Comparison of ENCODE assay signal across 13 cellular contexts in genomic region chrX:57282568-57282967, GRCh38. TPM values are rescaled to one million over a fixed set of nuclear protein-coding genes. Genes with fewer than 3 reads are reported as not detected.
DNase-seq lines count a peak whose midpoint lies in the region; ATAC-seq, FAIRE-seq and TF ChIP-seq lines count a peak whose summit lies in the region.
"Had no signal": no experiment of that assay in that cellular context is flagged by ENCODE, and none has a peak within 500 bp of the region (broad histone marks: within the 10 kb centered on the region; RNA-seq: fewer than 3 reads in every experiment).

No MANE protein-coding gene starts in this region.

- TF ChIP-seq EP300 in HepG2 (IDR thresholded peaks at IDR 0.05; ENCODE audit: low read depth in 2 of 2, low read length in 2 of 2) = no peak
- no peak for TF ChIP-seq EP300 in HepG2 (CRISPR knock-in tag; IDR thresholded peaks at IDR 0.05; ENCODE audit: borderline replicate concordance)

- ATAC-seq in HepG2 (peak; percentile 48), GM18520 (IDR thresholded peaks at IDR 0.05; ENCODE audit: unreplicated experiment) (no peak)

- no TSS peak for BruUV-seq in HepG2 (replicated peaks; lab: Mats Ljungman, UMichigan)

- no peaks in the 10 kb centered on the region for H3K9me3 ChIP-seq in HepG2 (ENCODE audit: low read length)
- H3K9me3 ChIP-seq in uterus = no peaks in the 10 kb centered on the region

- WGBS in HepG2 (ENCODE audit: low lambda C conversion rate) = 0% methylated on average over 4 of the region's 4 CpGs

- H3K36me3 ChIP-seq in HepG2 (replicated peaks in 1 of 2; ENCODE audit: control insufficient read depth in 1 of 2, insufficient read depth in 2 of 2, low read length in 2 of 2) (no peaks in the 10 kb centered on the region), uterus (no peaks in the 10 kb centered on the region)

- in situ Hi-C loops in HepG2 (cut with HindIII; ENCODE audit: extremely low pct_ligation_motif_present, low pct_unique_long_range_greater_than_20kb) = loop anchor here (10.0 kb wide), 1 partner anchor 172 kb away; no protein-coding TSS in a partner anchor

- CTCF ChIA-PET in HepG2 (lab: Yijun Ruan, JAX; ENCODE audit: low intra/inter-chr PET ratio, low total read pairs) = no interaction called here

- DNase-seq in activated CD4-positive, alpha-beta T cell treated with anti-CD3 and anti-CD28 coated beads for 48 hours = peak; percentile 4
- no peak for DNase-seq in activated CD4-positive, alpha-beta T cell treated with anti-CD3 and anti-CD28 coated beads, Interleukin-2, amount 50 U/mL, for 4 hours
- peak; percentile 0 for DNase-seq in M059J (ENCODE audit: low read depth)
- peak; percentile 35 for DNase-seq in SW480 (ENCODE audit: low spot score)
- DNase-seq in HepG2 (ENCODE audit: low spot score) = no peak
- DNase-seq in superior temporal gyrus (ENCODE audit: extremely low spot score) = no peak
- no peak for DNase-seq in uterus
- DNase-seq: dermis blood vessel endothelial cell; EL; NCI-H774; retina; stimulated activated CD4-positive, alpha-beta T cell treated with anti-CD3 and anti-CD28 coated beads, Interleukin-4, amount 100 ng/mL, for 1 hour had no signal

- H3K4me1 ChIP-seq in HepG2 (ENCODE audit: insufficient read depth, low read length) (peaks cover 26% of the 10 kb centered on the region; the same call in 1 of the 2 replicates), uterus (no peaks in the 10 kb centered on the region)

- no peak overlapping the region for H2AFZ ChIP-seq in HepG2 (ENCODE audit: low read length)

- intact Hi-C loops in HepG2 (cut with micrococcal nuclease; ENCODE audit: unreplicated experiment) = no loop called here
- intact Hi-C loops in uterus (cut with DNase I; ENCODE audit: low total_unique reads) = no loop called here

- TF ChIP-seq POLR2A in HepG2 (IDR thresholded peaks at IDR 0.05; ENCODE audit: insufficient read depth in 1 of 2, low read depth in 2 of 2, low read length in 2 of 2) (no peak), uterus (IDR thresholded peaks at IDR 0.05) (no peak)

- H3K79me2 ChIP-seq in HepG2 (ENCODE audit: insufficient read depth, low read length) = no peaks in the 10 kb centered on the region

- TF ChIP-seq RAD21 in HepG2 (CRISPR knock-in tag; IDR thresholded peaks at IDR 0.05) = no peak

- peak overlapping the region; percentile 58 for H3K4me2 ChIP-seq in HepG2 (ENCODE audit: low read depth, low read length)

- POLR2A ChIA-PET in HepG2 (lab: Yijun Ruan, JAX) = no interaction called here

- H3K4me3 ChIP-seq in HepG2 (replicated peaks in 1 of 3; ENCODE audit: insufficient read depth in 1 of 3, low read depth in 2 of 3, low read length in 3 of 3) (peak overlapping the region in 1 of 3 experiments; percentile 40; a peak in 1 of 6 replicates), uterus (no peak overlapping the region)

- H3K27ac ChIP-seq in HepG2 (ENCODE audit: extremely low read length, insufficient read depth, low read length) (no peak overlapping the region), uterus (no peak overlapping the region)

- TF ChIP-seq CTCF in HepG2 (CRISPR knock-in tag; IDR thresholded peaks at IDR 0.05) (peak; percentile 17; the same call in 1 of the 2 replicates), uterus (IDR thresholded peaks at IDR 0.05) (no peak)

- H4K20me1 ChIP-seq in HepG2 (ENCODE audit: insufficient read depth, low read length) = no peaks in the 10 kb centered on the region

- FAIRE-seq in HepG2 (lab: Jason Lieb, UNC) = no peak

- no peak overlapping the region for H3K9ac ChIP-seq in HepG2 (ENCODE audit: insufficient read depth, low read depth, low read length)

- H3K27me3 ChIP-seq in HepG2 (ENCODE audit: control insufficient read depth in 1 of 2, insufficient read depth in 2 of 2, low read length in 2 of 2) (no peaks in the 10 kb centered on the region; a peak in 1 of 5 replicates), uterus (no peaks in the 10 kb centered on the region)

TF ChIP-seq in HepG2, 621 proteins besides CTCF, POLR2A, EP300 and RAD21:
- no peak for TF ChIP-seq TCF7 (IDR thresholded peaks at IDR 0.05; ENCODE audit: low read depth)

RNA-seq across cellular contexts. Expression of gene FAAH2, which starts 3.9 kb away (rescaled TPM):
- 0.17 and 0.69 TPM in 2 replicates for total RNA-seq in M059J (2014; rRNA removed; shearing (Covaris generic))
- total RNA-seq in HepG2 (2016; rRNA removed; fragmentation: Illumina TruSeq; extraction: Trizol) (3.3 TPM in 2 replicates), uterus (1 to 10 TPM in 1 of 4 donors, under 1 TPM in 1, not detected in 2; 0.85 to 4.8 TPM)
- 0.62 and 1.1 TPM in 2 replicates for total RNA-seq in HepG2 (2016; cell fraction: cytosol; rRNA removed; fragmentation: Illumina TruSeq; extraction: Trizol; ENCODE audit: low read depth)
- total RNA-seq in HepG2 (2016; cell fraction: insoluble cytoplasmic fraction; rRNA removed; fragmentation: Illumina TruSeq; extraction: Trizol) = 4.1 and 4.2 TPM in 2 replicates
- 0.59 and 2.1 TPM in 2 replicates for total RNA-seq in HepG2 (2016; cell fraction: membrane; rRNA removed; fragmentation: Illumina TruSeq; extraction: Trizol)
- total RNA-seq in HepG2 (2016; cell fraction: nucleus; rRNA removed; fragmentation: Illumina TruSeq; extraction: Trizol) = 2.7 and 3.5 TPM in 2 replicates
- 1.6 and 2.1 TPM in 2 replicates for polyA plus RNA-seq in HepG2 (2011; rRNA removed)
- 1.2 and 3.2 TPM in 2 replicates for polyA plus RNA-seq in HepG2 (2011; cell fraction: cytosol; rRNA removed)
- polyA plus RNA-seq in HepG2 (2011; cell fraction: nucleus; rRNA removed) = 1.1 and 2.7 TPM in 2 replicates
- 4.7 and 5.6 TPM in 2 replicates for polyA plus RNA-seq in HepG2 (2012)
- 0.29 and 0.42 TPM in 2 replicates for polyA plus RNA-seq in HepG2 (2016; cell fraction: cytosol; fragmentation: Illumina TruSeq; extraction: Trizol; ENCODE audit: low read depth)
- polyA plus RNA-seq in HepG2 (2016; cell fraction: insoluble cytoplasmic fraction; fragmentation: Illumina TruSeq; extraction: Trizol; ENCODE audit: low read depth) = 2.6 and 2.8 TPM in 2 replicates
- polyA plus RNA-seq in HepG2 (2016; cell fraction: membrane; fragmentation: Illumina TruSeq; extraction: Trizol; ENCODE audit: low read depth) = 0.46 and 1.0 TPM in 2 replicates
- polyA plus RNA-seq in HepG2 (2016; cell fraction: nucleus; fragmentation: Illumina TruSeq; extraction: Trizol; ENCODE audit: insufficient read depth, low read depth) = 6.4 and 6.7 TPM in 2 replicates
- polyA minus RNA-seq in HepG2 (2011; rRNA and poly(A)+ RNA removed; ENCODE audit: low replicate concordance) = 2.2 and 11.9 TPM in 2 replicates
- polyA minus RNA-seq in HepG2 (2011; cell fraction: cytosol; rRNA and poly(A)+ RNA removed) = 1.5 and 2.1 TPM in 2 replicates
- polyA minus RNA-seq in HepG2 (2011; cell fraction: nucleus; rRNA and poly(A)+ RNA removed) = 5.9 and 6.8 TPM in 2 replicates

Comparison
In these comparisons a context has a peak if more than half of its experiments do, and no peak if none do; other contexts are left out.
1. DNase-seq: peak in activated CD4-positive, alpha-beta T cell treated with anti-CD3 and anti-CD28 coated beads for 48 hours (single experiment), M059J (single experiment) and SW480 (single experiment); none in activated CD4-positive, alpha-beta T cell treated with anti-CD3 and anti-CD28 coated beads, Interleukin-2, amount 50 U/mL, for 4 hours (0 of 2), HepG2 (single experiment), superior temporal gyrus (single experiment) and uterus (0 of 2).